ENCODE assay signal across 24 cellular contexts in the genomic region with DNA sequence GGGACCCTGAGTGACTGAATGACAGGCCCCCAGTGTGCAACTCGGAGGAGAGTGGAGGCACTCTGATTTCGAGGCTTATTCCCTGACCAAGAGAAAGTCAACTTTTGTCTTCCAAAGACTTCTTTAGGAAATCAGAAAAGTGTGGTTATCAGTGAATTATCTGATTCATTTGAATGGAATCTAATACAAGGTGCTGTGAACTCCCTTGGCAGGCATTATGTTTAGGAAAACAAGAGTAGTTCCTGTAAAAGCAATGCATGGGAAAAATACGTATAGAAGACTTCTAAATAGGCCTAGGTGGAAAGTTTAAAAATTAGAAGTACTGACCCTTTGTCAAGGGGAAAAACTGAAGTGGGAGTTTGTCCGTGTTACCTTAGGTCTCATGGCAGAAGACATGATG.
"Had no signal": no experiment of that assay in that cellular context is flagged by ENCODE, and none has a peak within 500 bp of the region (broad histone marks: within the 10 kb centered on the region; RNA-seq: fewer than 3 reads in every experiment).

No MANE protein-coding gene starts in this region.

- H3K4me1 ChIP-seq: esophagus muscularis mucosa, foreskin keratinocyte, heart left ventricle, tibial artery, upper lobe of right lung had no signal

- H3K36me3 Mint-ChIP-seq: naive thymus-derived CD8-positive, alpha-beta T cell; stimulated activated effector memory CD8-positive, alpha-beta T cell treated with anti-CD3 and anti-CD28 coated beads, Interleukin-12 subunit alpha, Interleukin-12 subunit beta, amount 100 ng/mL, for 72 hours had no signal

- ATAC-seq: foreskin keratinocyte; heart left ventricle; naive thymus-derived CD8-positive, alpha-beta T cell; right cardiac atrium; stimulated activated effector memory CD8-positive, alpha-beta T cell treated with anti-CD3 and anti-CD28 coated beads, Interleukin-12 subunit alpha, Interleukin-12 subunit beta, amount 100 ng/mL, for 72 hours; stimulated activated naive CD8-positive, alpha-beta T cell treated with anti-CD3 and anti-CD28 coated beads, Interleukin-15, Interleukin-2, amounts not matched to agents 100 U/mL and 50 U/mL, for 24 hours; upper lobe of right lung had no signal

- H3K4me3 Mint-ChIP-seq: naive thymus-derived CD8-positive, alpha-beta T cell; neural crest cell; stimulated activated effector memory CD8-positive, alpha-beta T cell treated with anti-CD3 and anti-CD28 coated beads, Interleukin-12 subunit alpha, Interleukin-12 subunit beta, amount 100 ng/mL, for 72 hours had no signal

- H3K27ac ChIP-seq: coronary artery, dorsolateral prefrontal cortex, epithelial cell of prostate, esophagus muscularis mucosa, foreskin keratinocyte, heart left ventricle, ovary, tibial artery, upper lobe of right lung had no signal

- H3K27me3 ChIP-seq: dorsolateral prefrontal cortex, esophagus muscularis mucosa, foreskin keratinocyte, heart left ventricle, ovary, tibial artery, upper lobe of right lung had no signal

- H3K9me3 Mint-ChIP-seq: neural crest cell; stimulated activated effector memory CD8-positive, alpha-beta T cell treated with anti-CD3 and anti-CD28 coated beads, Interleukin-12 subunit alpha, Interleukin-12 subunit beta, amount 100 ng/mL, for 72 hours had no signal

- H3K36me3 ChIP-seq: ovary, upper lobe of right lung had no signal

- H3K27ac Mint-ChIP-seq: naive thymus-derived CD8-positive, alpha-beta T cell; stimulated activated effector memory CD8-positive, alpha-beta T cell treated with anti-CD3 and anti-CD28 coated beads, Interleukin-12 subunit alpha, Interleukin-12 subunit beta, amount 100 ng/mL, for 72 hours had no signal

- DNase-seq: caudate nucleus; dorsolateral prefrontal cortex; effector memory CD4-positive, alpha-beta T cell; foreskin keratinocyte; heart left ventricle; hippocampal formation; kidney glomerular epithelial cell; mammary epithelial cell; naive thymus-derived CD8-positive, alpha-beta T cell; ovary; right cardiac atrium; stimulated activated CD4-positive, alpha-beta T cell treated with anti-CD3 and anti-CD28 coated beads, Interleukin-2, amount 100 ng/mL, for 48 hours; stimulated activated CD8-positive, alpha-beta memory T cell treated with anti-CD3 and anti-CD28 coated beads, Interleukin-4, amount 100 ng/mL, for 48 hours; stimulated activated naive CD8-positive, alpha-beta T cell treated with anti-CD3 and anti-CD28 coated beads, Interleukin-15, Interleukin-2, amounts not matched to agents 100 U/mL and 50 U/mL, for 24 hours; tibial artery; upper lobe of right lung had no signal

- H3K9me3 ChIP-seq: esophagus muscularis mucosa, ovary, tibial artery, upper lobe of right lung had no signal

- H3K4me2 ChIP-seq: smooth muscle cell had no signal

- H3K4me1 Mint-ChIP-seq: naive thymus-derived CD8-positive, alpha-beta T cell; neural crest cell; stimulated activated effector memory CD8-positive, alpha-beta T cell treated with anti-CD3 and anti-CD28 coated beads, Interleukin-12 subunit alpha, Interleukin-12 subunit beta, amount 100 ng/mL, for 72 hours had no signal

- FAIRE-seq: endometrium, islet of Langerhans had no signal

- H3K4me3 ChIP-seq: coronary artery, dorsolateral prefrontal cortex, esophagus muscularis mucosa, heart left ventricle, ovary, smooth muscle cell, tibial artery, upper lobe of right lung had no signal
